Comparison of ENCODE assay signal across 11 cellular contexts in genomic region chr2:223954401-223954800, GRCh38. TPM values are rescaled to one million over a fixed set of nuclear protein-coding genes. Genes with fewer than 3 reads are reported as not detected.
DNase-seq lines count a peak whose midpoint lies in the region; TF ChIP-seq lines count a peak whose summit lies in the region.
"Had no signal": no experiment of that assay in that cellular context is flagged by ENCODE, and none has a peak within 500 bp of the region (broad histone marks: within the 10 kb centered on the region; RNA-seq: fewer than 3 reads in every experiment).

No MANE protein-coding gene starts in this region.

- intact Hi-C loops in activated CD4-positive, alpha-beta memory T cell treated with anti-CD3 and anti-CD28 coated beads for 36 hours (cut with micrococcal nuclease) = no loop called here

- H3K36me3 Mint-ChIP-seq in chondrocyte (ENCODE audit: low read depth) (no peaks in the 10 kb centered on the region), neural progenitor cell (no peaks in the 10 kb centered on the region)
- peaks cover under 1% of the 10 kb centered on the region for H3K36me3 Mint-ChIP-seq in activated CD4-positive, alpha-beta memory T cell treated with anti-CD3 and anti-CD28 coated beads for 36 hours
- H3K36me3 Mint-ChIP-seq: mesothelial cell of epicardium had no signal

- H3K4me3 ChIP-seq in NB4 (ENCODE audit: low read depth, low read length) (no peak overlapping the region), neural progenitor cell (no peak overlapping the region)

- no peak for TF ChIP-seq POLR2A in NB4 (IDR thresholded peaks at IDR 0.05; ENCODE audit: extremely low read depth, insufficient read length)

- TF ChIP-seq CTCF in NB4 (IDR thresholded peaks at IDR 0.05; ENCODE audit: low read depth, low read length) (no peak), chondrocyte (IDR thresholded peaks at IDR 0.05) (no peak), neural progenitor cell (IDR thresholded peaks at IDR 0.05) (no peak)

- H3K27ac Mint-ChIP-seq in chondrocyte (ENCODE audit: unreplicated experiment) (peak overlapping the region; percentile 37), neural progenitor cell (no peak overlapping the region)
- no peak overlapping the region for H3K27ac Mint-ChIP-seq in activated CD4-positive, alpha-beta memory T cell treated with anti-CD3 and anti-CD28 coated beads for 36 hours
- H3K27ac Mint-ChIP-seq: activated naive CD4-positive, alpha-beta T cell treated with anti-CD3 and anti-CD28 coated beads for 36 hours; mesothelial cell of epicardium had no signal

- H3K9me3 ChIP-seq in neural progenitor cell (ENCODE audit: low read depth) = no peaks in the 10 kb centered on the region

- no peak overlapping the region for H3K9ac ChIP-seq in neural progenitor cell

- H3K79me2 ChIP-seq in neural progenitor cell (ENCODE audit: low read depth) = peaks cover 21% of the 10 kb centered on the region

- H3K4me2 ChIP-seq in neural progenitor cell = no peak overlapping the region

- H3K4me3 Mint-ChIP-seq in chondrocyte (ENCODE audit: unreplicated experiment) (no peak overlapping the region), neural progenitor cell (no peak overlapping the region)
- no peak overlapping the region for H3K4me3 Mint-ChIP-seq in activated CD4-positive, alpha-beta memory T cell treated with anti-CD3 and anti-CD28 coated beads for 36 hours
- H3K4me3 Mint-ChIP-seq: activated naive CD4-positive, alpha-beta T cell treated with anti-CD3 and anti-CD28 coated beads for 36 hours; mesothelial cell of epicardium had no signal

- H3K4me1 Mint-ChIP-seq in chondrocyte (ENCODE audit: low read depth) = peaks cover 29% of the 10 kb centered on the region
- H3K4me1 Mint-ChIP-seq in neural progenitor cell = peaks cover 44% of the 10 kb centered on the region
- H3K4me1 Mint-ChIP-seq in activated CD4-positive, alpha-beta memory T cell treated with anti-CD3 and anti-CD28 coated beads for 36 hours (ENCODE audit: low read depth) = peaks cover 56% of the 10 kb centered on the region

- DNase-seq in ELR (ENCODE audit: low read depth) (peak; percentile 90), NB4 (ENCODE audit: low read depth) (peak; percentile 23), chondrocyte (ENCODE audit: low spot score) (no peak), neural progenitor cell (ENCODE audit: low spot score) (peak; percentile 38), DMS153 treated with DMSO at 0.1 percent for 48 hours (lab: John Stamatoyannopoulos, UW; ENCODE audit: unreplicated experiment) (no peak), HK-2 (ENCODE audit: unreplicated experiment) (no peak)
- DNase-seq in activated CD4-positive, alpha-beta memory T cell treated with anti-CD3 and anti-CD28 coated beads for 36 hours = no peak
- DNase-seq: activated naive CD4-positive, alpha-beta T cell treated with anti-CD3 and anti-CD28 coated beads for 36 hours; MM.1S; NCI-H510A treated with DMSO at 0.1 percent for 48 hours had no signal

- peak overlapping the region; percentile 40 for H2AFZ ChIP-seq in neural progenitor cell (replicated peaks)

- peaks cover 58% of the 10 kb centered on the region for H3F3A ChIP-seq in neural progenitor cell (ENCODE audit: low read depth)

- no peaks in the 10 kb centered on the region for H3K27me3 ChIP-seq in neural progenitor cell

- H3K27ac ChIP-seq in neural progenitor cell = peak overlapping the region; percentile 52

- H3K9me3 Mint-ChIP-seq in chondrocyte (ENCODE audit: low read depth) (no peaks in the 10 kb centered on the region), neural progenitor cell (no peaks in the 10 kb centered on the region)
- no peaks in the 10 kb centered on the region for H3K9me3 Mint-ChIP-seq in activated CD4-positive, alpha-beta memory T cell treated with anti-CD3 and anti-CD28 coated beads for 36 hours
- H3K9me3 Mint-ChIP-seq: activated naive CD4-positive, alpha-beta T cell treated with anti-CD3 and anti-CD28 coated beads for 36 hours; mesothelial cell of epicardium had no signal

- no peaks in the 10 kb centered on the region for H3K36me3 ChIP-seq in neural progenitor cell

- H3K27me3 Mint-ChIP-seq in chondrocyte (ENCODE audit: low read depth) = no peaks in the 10 kb centered on the region
- peaks cover 6% of the 10 kb centered on the region for H3K27me3 Mint-ChIP-seq in neural progenitor cell (ENCODE audit: insufficient read depth, low read depth)
- no peaks in the 10 kb centered on the region for H3K27me3 Mint-ChIP-seq in activated CD4-positive, alpha-beta memory T cell treated with anti-CD3 and anti-CD28 coated beads for 36 hours

- H3K4me1 ChIP-seq in neural progenitor cell = peaks cover 67% of the 10 kb centered on the region

- CTCF ChIA-PET in activated CD4-positive, alpha-beta memory T cell treated with anti-CD3 and anti-CD28 coated beads for 36 hours (lab: Charles Lee) = interaction anchor here (1.3 to 1.6 kb wide), 3 partner anchors 9 to 330 kb away, joined by 3 to 13 read pairs (median 6); partner anchors contain the start of gene WDFY1

- peaks cover 15% of the 10 kb centered on the region for H4K20me1 ChIP-seq in neural progenitor cell (ENCODE audit: low read depth)

- POLR2A ChIA-PET in activated CD4-positive, alpha-beta memory T cell treated with anti-CD3 and anti-CD28 coated beads for 36 hours (lab: Charles Lee) = interaction anchor here (1.2 to 3.5 kb wide), 2 partner anchors 9 to 12 kb away, joined by 3 to 17 read pairs; partner anchors contain the start of gene WDFY1

RNA-seq across cellular contexts. Expression of gene MRPL44, which starts 2.9 kb away (rescaled TPM):
- 23.5 to 24.6 TPM (median 23.8 TPM) in 3 replicates for total RNA-seq in chondrocyte
- total RNA-seq in neural progenitor cell (ENCODE audit: low replicate concordance) = 56.6 and 70.8 TPM in 2 replicates
- total RNA-seq in activated CD4-positive, alpha-beta memory T cell treated with anti-CD3 and anti-CD28 coated beads for 36 hours = 10 to 100 TPM; 39.4 to 41.6 TPM

RNA-seq across cellular contexts. Expression of gene WDFY1, which starts 9.3 kb away (rescaled TPM):
- total RNA-seq in chondrocyte (52.3 to 68.0 TPM (median 61.3 TPM) in 3 replicates), neural progenitor cell (ENCODE audit: low replicate concordance) (119 and 177 TPM in 2 replicates)
- total RNA-seq in activated CD4-positive, alpha-beta memory T cell treated with anti-CD3 and anti-CD28 coated beads for 36 hours = 10 to 100 TPM; 48.7 to 50.1 TPM

Comparison
In these comparisons a context has a peak if more than half of its experiments do, and no peak if none do; other contexts are left out.
1. DNase-seq: peak in ELR (single experiment), NB4 (single experiment) and neural progenitor cell (single experiment); none in chondrocyte (single experiment), activated CD4-positive, alpha-beta memory T cell treated with anti-CD3 and anti-CD28 coated beads for 36 hours (single experiment), DMS153 treated with DMSO at 0.1 percent for 48 hours (single experiment) and HK-2 (single experiment).